9 cellular contexts compared by ENCODE assay signal in the genomic region with DNA sequence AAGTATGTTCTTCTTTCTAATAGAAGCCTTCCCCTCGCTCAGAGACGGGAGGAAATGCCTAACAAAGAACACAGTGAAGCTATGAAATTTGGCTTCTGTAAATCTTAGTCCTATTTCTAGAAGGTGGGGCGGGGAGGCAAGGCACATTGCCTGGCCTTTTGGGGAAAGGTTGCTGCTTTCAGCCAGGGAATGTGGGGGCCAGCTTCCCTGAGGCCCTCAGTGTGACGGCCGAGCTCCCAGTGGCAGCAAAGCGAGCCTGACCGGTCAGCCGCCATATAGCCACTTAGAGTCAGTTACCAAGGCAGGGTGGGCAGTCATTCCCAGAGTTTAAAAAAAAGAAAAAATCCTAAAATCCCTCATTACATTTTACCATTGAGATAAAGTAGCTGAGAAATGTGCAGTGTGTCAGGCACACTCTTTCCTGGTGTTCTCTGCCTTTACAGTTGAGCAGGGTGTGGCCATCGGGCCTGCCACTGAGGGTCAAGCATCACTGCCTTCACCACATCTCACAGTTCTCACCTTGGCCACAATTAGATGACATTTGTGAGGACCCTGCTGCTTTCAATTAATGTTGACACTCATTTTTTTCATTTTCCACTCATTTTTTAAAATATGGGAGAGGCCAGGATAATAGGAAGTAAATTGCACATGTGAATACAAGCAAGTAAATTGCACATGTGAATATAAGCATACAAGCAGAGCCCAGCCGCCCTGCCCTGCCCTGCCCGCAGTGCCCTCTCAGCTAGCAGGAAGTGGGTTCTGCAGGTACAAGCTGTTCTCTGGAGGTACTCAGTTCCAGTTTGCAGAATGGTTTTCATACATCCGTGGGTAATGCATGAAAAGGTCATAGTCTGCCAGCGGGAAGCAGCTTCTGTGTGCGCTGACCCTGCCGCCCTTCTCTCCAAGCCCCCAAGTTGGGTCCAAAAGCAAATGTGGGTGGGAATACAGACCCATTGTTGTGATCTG.
DNase-seq lines count a peak whose midpoint lies in the region; ATAC-seq, FAIRE-seq and TF ChIP-seq lines count a peak whose summit lies in the region.
"Had no signal": no experiment of that assay in that cellular context is flagged by ENCODE, and none has a peak within 500 bp of the region (broad histone marks: within the 10 kb centered on the region; RNA-seq: fewer than 3 reads in every experiment).

No MANE protein-coding gene starts in this region.

- H3K4me1 ChIP-seq in liver (ENCODE audit: control insufficient read depth in 4 of 4, insufficient read depth in 4 of 4, low read length in 3 of 4) (no peaks in the 10 kb centered on the region), HepG2 (ENCODE audit: insufficient read depth, low read length) (peaks cover 16% of the 10 kb centered on the region), upper lobe of right lung (peaks cover 8% of the 10 kb centered on the region), PC-3 (ENCODE audit: insufficient read depth, low read length) (no peaks in the 10 kb centered on the region)

- H3K9me3 ChIP-seq in liver (ENCODE audit: control insufficient read depth in 4 of 4, low read length in 3 of 4) (no peaks in the 10 kb centered on the region), HepG2 (ENCODE audit: low read length) (no peaks in the 10 kb centered on the region), upper lobe of right lung (no peaks in the 10 kb centered on the region), PC-3 (ENCODE audit: low read length) (no peaks in the 10 kb centered on the region)

- H4K20me1 ChIP-seq in HepG2 (ENCODE audit: insufficient read depth, low read length) (no peaks in the 10 kb centered on the region), PC-3 (ENCODE audit: low read length) (no peaks in the 10 kb centered on the region)

- intact Hi-C loops in HepG2 (cut with micrococcal nuclease; ENCODE audit: unreplicated experiment) (no loop called here), upper lobe of right lung (cut with DNase I) (no loop called here), posterior cingulate gyrus (cut with DNase I) (loop anchor here (10.0 kb wide), 1 partner anchor 505 kb away; a partner anchor contains a TSS), PC-3 (cut with micrococcal nuclease) (no loop called here)

- CTCF ChIA-PET in HepG2 (lab: Yijun Ruan, JAX; ENCODE audit: low intra/inter-chr PET ratio, low total read pairs) (no interaction called here), PC-3 (lab: Charles Lee) (no interaction called here)

- in situ Hi-C loops in HepG2 (cut with HindIII; ENCODE audit: extremely low pct_ligation_motif_present, low pct_unique_long_range_greater_than_20kb): no loop called here

- POLR2A ChIA-PET in HepG2 (lab: Yijun Ruan, JAX) (no interaction called here), PC-3 (lab: Charles Lee; ENCODE audit: unreplicated experiment) (no interaction called here)

- H2AFZ ChIP-seq in HepG2 (ENCODE audit: low read length) (no peak overlapping the region), PC-3 (ENCODE audit: low read length) (no peak overlapping the region)

- H3K27ac ChIP-seq in liver (ENCODE audit: low read depth in 1 of 2, low read length in 2 of 2) (no peak overlapping the region), HepG2 (ENCODE audit: extremely low read length, insufficient read depth, low read length) (no peak overlapping the region), upper lobe of right lung (peak overlapping the region; percentile 31), PC-3 (ENCODE audit: low read length) (no peak overlapping the region)

- WGBS in liver: 90% methylated on average over 15 of the region's 15 CpGs
- 80% methylated on average over 14 of the region's 15 CpGs for WGBS in HepG2 (ENCODE audit: low lambda C conversion rate)

- TF ChIP-seq CTCF in liver (IDR thresholded peaks at IDR 0.05; ENCODE audit: low read depth, low read length, missing input control) (no peak), HepG2 (CRISPR knock-in tag; IDR thresholded peaks at IDR 0.05) (no peak), chondrocyte (IDR thresholded peaks at IDR 0.05) (no peak), upper lobe of right lung (IDR thresholded peaks at IDR 0.05) (no peak), PC-3 (conservative IDR thresholded peaks at IDR 0.05; ENCODE audit: low read depth, low read length) (no peak)

- no peaks in the 10 kb centered on the region for H3K9me3 Mint-ChIP-seq in chondrocyte (ENCODE audit: low read depth)

- H3K4me1 Mint-ChIP-seq in chondrocyte (ENCODE audit: low read depth): peaks cover 41% of the 10 kb centered on the region

- H3K4me2 ChIP-seq in HepG2 (ENCODE audit: low read depth, low read length): no peak overlapping the region
- H3K4me2 ChIP-seq in PC-3 (ENCODE audit: low read length): no peak overlapping the region

- H3K79me2 ChIP-seq in HepG2 (ENCODE audit: insufficient read depth, low read length) (no peaks in the 10 kb centered on the region), PC-3 (ENCODE audit: low read length) (no peaks in the 10 kb centered on the region)

- BruUV-seq in HepG2 (replicated peaks; lab: Mats Ljungman, UMichigan) (no TSS peak), PC-3 (replicated peaks; lab: Mats Ljungman, UMichigan) (no TSS peak)

- no peak for TF ChIP-seq POLR2A in HepG2 (IDR thresholded peaks at IDR 0.05; ENCODE audit: insufficient read depth in 1 of 2, low read depth in 2 of 2, low read length in 2 of 2)

- DNase-seq in HepG2 (ENCODE audit: low spot score): no peak
- DNase-seq in chondrocyte (ENCODE audit: low spot score): no peak
- no peak for DNase-seq in upper lobe of right lung
- DNase-seq in posterior cingulate gyrus: no peak
- DNase-seq in PC-3: no peak
- no peak for DNase-seq in hepatic stellate cell (ENCODE audit: low spot score)

- no peaks in the 10 kb centered on the region for H3F3A ChIP-seq in PC-3 (ENCODE audit: low read length, unreplicated experiment)

- H3K4me3 Mint-ChIP-seq in chondrocyte (ENCODE audit: unreplicated experiment): no peak overlapping the region

- no peak for ATAC-seq in HepG2
- peak; percentile 74 for ATAC-seq in HG03520 (IDR thresholded peaks at IDR 0.05; ENCODE audit: unreplicated experiment)
- peak; percentile 82 for ATAC-seq in upper lobe of right lung
- ATAC-seq in PC-3: no peak

- H3K4me3 ChIP-seq in liver (ENCODE audit: low read depth in 1 of 3, low read length in 3 of 3): no peak overlapping the region
- no peak overlapping the region for H3K4me3 ChIP-seq in HepG2 (replicated peaks in 1 of 3; ENCODE audit: insufficient read depth in 1 of 3, low read depth in 2 of 3, low read length in 3 of 3)
- no peak overlapping the region for H3K4me3 ChIP-seq in upper lobe of right lung
- no peak overlapping the region for H3K4me3 ChIP-seq in PC-3 (ENCODE audit: low read length)

- H3K27me3 Mint-ChIP-seq in chondrocyte (ENCODE audit: low read depth): no peaks in the 10 kb centered on the region

- FAIRE-seq in HepG2 (lab: Jason Lieb, UNC): no peak
- FAIRE-seq: islet of Langerhans had no signal

- TF ChIP-seq EP300 in HepG2 (IDR thresholded peaks at IDR 0.05; ENCODE audit: low read depth in 2 of 2, low read length in 2 of 2) (no peak), HepG2 (CRISPR knock-in tag; IDR thresholded peaks at IDR 0.05; ENCODE audit: borderline replicate concordance) (no peak)

- peaks cover 15% of the 10 kb centered on the region for H3K36me3 Mint-ChIP-seq in chondrocyte (ENCODE audit: low read depth)

- H3K9ac ChIP-seq in liver (ENCODE audit: low read depth in 1 of 2, low read length in 2 of 2): no peak overlapping the region
- H3K9ac ChIP-seq in HepG2 (ENCODE audit: insufficient read depth, low read depth, low read length): no peak overlapping the region
- no peak overlapping the region for H3K9ac ChIP-seq in PC-3 (ENCODE audit: low read length)

- TF ChIP-seq RAD21 in liver (IDR thresholded peaks at IDR 0.05) (no peak), HepG2 (CRISPR knock-in tag; IDR thresholded peaks at IDR 0.05) (no peak)

- no peaks in the 10 kb centered on the region for H3K9me2 ChIP-seq in PC-3 (replicated peaks; ENCODE audit: low read length)

- peak overlapping the region; percentile 68 for H3K27ac Mint-ChIP-seq in chondrocyte (ENCODE audit: unreplicated experiment)

- no peaks in the 10 kb centered on the region for H3K27me3 ChIP-seq in liver (ENCODE audit: control insufficient read depth in 4 of 4, insufficient read depth in 4 of 4, low read length in 3 of 4)
- H3K27me3 ChIP-seq in HepG2 (ENCODE audit: control insufficient read depth in 1 of 2, insufficient read depth in 2 of 2, low read length in 2 of 2): no peaks in the 10 kb centered on the region
- no peaks in the 10 kb centered on the region for H3K27me3 ChIP-seq in upper lobe of right lung
- no peaks in the 10 kb centered on the region for H3K27me3 ChIP-seq in PC-3 (ENCODE audit: low read length)

- H3K36me3 ChIP-seq in liver (ENCODE audit: control insufficient read depth in 4 of 4, insufficient read depth in 3 of 4, low read depth in 1 of 4, low read length in 3 of 4) (peaks cover 0 to 7% (median 5%) of the 10 kb centered on the region in 4 donors), HepG2 (replicated peaks in 1 of 2; ENCODE audit: control insufficient read depth in 1 of 2, insufficient read depth in 2 of 2, low read length in 2 of 2) (no peaks in the 10 kb centered on the region), upper lobe of right lung (peaks cover 26% of the 10 kb centered on the region), PC-3 (ENCODE audit: low read depth, low read length) (peaks cover 5% of the 10 kb centered on the region; the same call in 1 of the 2 replicates)

TF ChIP-seq in liver, 16 proteins besides CTCF, POLR2A, EP300 and RAD21:
- no peak for TF ChIP-seq GABPA (IDR thresholded peaks at IDR 0.05 in 1 of 2, conservative IDR thresholded peaks at IDR 0.05 in 1 of 2)
- peak; percentile 41 for TF ChIP-seq SP1 (IDR thresholded peaks at IDR 0.05)

TF ChIP-seq in HepG2, 621 proteins besides CTCF, POLR2A, EP300 and RAD21 (continues in another document):
- TF ChIP-seq ATRX (CRISPR knock-in tag; IDR thresholded peaks at IDR 0.05; ENCODE audit: borderline replicate concordance): no peak
- no peak for TF ChIP-seq ARNTL (CRISPR knock-in tag; IDR thresholded peaks at IDR 0.05)
- no peak for TF ChIP-seq NPAS2 (CRISPR knock-in tag; IDR thresholded peaks at IDR 0.05; ENCODE audit: borderline replicate concordance)
- no peak for TF ChIP-seq HNRNPL (IDR thresholded peaks at IDR 0.05; ENCODE audit: low read depth, low read length)

Comparison
In these comparisons a context has a peak if more than half of its experiments do, and no peak if none do; other contexts are left out.
1. ATAC-seq: peak in HG03520 (single experiment) and upper lobe of right lung (single experiment); none in HepG2 (single experiment) and PC-3 (single experiment).